10 cellular contexts compared by ENCODE assay signal in genomic region chr1:246875041-246876026, GRCh38. TPM values are rescaled to one million over a fixed set of nuclear protein-coding genes. Genes with fewer than 3 reads are reported as not detected.
A peak's percentile ranks its signal among the peaks of the same experiment; 100 is the strongest.
DNase-seq lines count a peak whose midpoint lies in the region; ATAC-seq and TF ChIP-seq lines count a peak whose summit lies in the region.
"Had no signal": no experiment of that assay in that cellular context is flagged by ENCODE, and none has a peak within 500 bp of the region (broad histone marks: within the 10 kb centered on the region; RNA-seq: fewer than 3 reads in every experiment).

No MANE protein-coding gene starts in this region.

- H3K27ac ChIP-seq in smooth muscle cell (ENCODE audit: low read depth) = peak overlapping the region; percentile 51

- H2AFZ ChIP-seq in smooth muscle cell (ENCODE audit: low read depth) = no peak overlapping the region

- 85% methylated on average over 8 of the region's 8 CpGs for WGBS in smooth muscle cell (ENCODE audit: low lambda C conversion rate)

- peak overlapping the region; percentile 10 for H3K4me2 ChIP-seq in smooth muscle cell

- H3K36me3 ChIP-seq in smooth muscle cell (ENCODE audit: low read depth) = peaks cover 8% of the 10 kb centered on the region

- no peaks in the 10 kb centered on the region for H3K27me3 Mint-ChIP-seq in activated T-cell treated with anti-CD3 and anti-CD28 coated beads, Interleukin-2, amount 50 U/mL, for 4 hours (ENCODE audit: low read depth)

- POLR2A ChIA-PET in HEK293T (lab: Yijun Ruan, JAX) = no interaction called here

- no peaks in the 10 kb centered on the region for H3K4me1 ChIP-seq in smooth muscle cell (ENCODE audit: low read depth)

- H3K4me3 Mint-ChIP-seq in activated T-cell treated with anti-CD3 and anti-CD28 coated beads, Interleukin-2, amount 50 U/mL, for 4 hours = no peak overlapping the region

- ATAC-seq in activated T-cell treated with anti-CD3 and anti-CD28 coated beads, Interleukin-2, amount 50 U/mL, for 4 hours = peak; percentile 92 to 94
- peak; percentile 56 for ATAC-seq in HG03280 (IDR thresholded peaks at IDR 0.05; ENCODE audit: unreplicated experiment)
- no peak for ATAC-seq in sciatic nerve

- no peak for DNase-seq in activated T-cell treated with anti-CD3 and anti-CD28 coated beads, Interleukin-2, amount 50 U/mL, for 4 hours
- no peak for DNase-seq in activated T-cell treated with anti-CD3 and anti-CD28 coated beads, Interleukin-2, amount 50 U/mL, for 1 hour
- DNase-seq in astrocyte of the hippocampus (ENCODE audit: low read depth, low spot score) = peak; percentile 50
- no peak for DNase-seq in smooth muscle cell (lab: John Stamatoyannopoulos, UW; ENCODE audit: unreplicated experiment)
- no peak for DNase-seq in HEK293T (ENCODE audit: extremely low spot score)
- no peak for DNase-seq in sciatic nerve (ENCODE audit: low spot score)
- DNase-seq in middle frontal gyrus (ENCODE audit: extremely low spot score, low spot score) = no peak
- DNase-seq: NCI-H1048, substantia nigra had no signal

- H3K9ac ChIP-seq in smooth muscle cell (ENCODE audit: low read depth) = peak overlapping the region; percentile 14

- no peak for TF ChIP-seq CTCF in smooth muscle cell (IDR thresholded peaks at IDR 0.05; ENCODE audit: borderline replicate concordance, insufficient read depth, poor library complexity, severe bottlenecking)

- no peaks in the 10 kb centered on the region for H3K9me3 ChIP-seq in smooth muscle cell (replicated peaks; ENCODE audit: low read depth)

- CTCF ChIA-PET in HEK293T (lab: Yijun Ruan, JAX) = no interaction called here

- H3F3A ChIP-seq in smooth muscle cell (ENCODE audit: low read depth) = no peaks in the 10 kb centered on the region

- H4K20me1 ChIP-seq in smooth muscle cell (ENCODE audit: low read depth) = peaks cover 20% of the 10 kb centered on the region

- H3K36me3 Mint-ChIP-seq in activated T-cell treated with anti-CD3 and anti-CD28 coated beads, Interleukin-2, amount 50 U/mL, for 4 hours (ENCODE audit: insufficient read depth) = peaks cover 49% of the 10 kb centered on the region

- no peak overlapping the region for H3K4me3 ChIP-seq in smooth muscle cell

- no peaks in the 10 kb centered on the region for H3K9me3 Mint-ChIP-seq in activated T-cell treated with anti-CD3 and anti-CD28 coated beads, Interleukin-2, amount 50 U/mL, for 4 hours

- peaks cover 9% of the 10 kb centered on the region for H3K4me1 Mint-ChIP-seq in activated T-cell treated with anti-CD3 and anti-CD28 coated beads, Interleukin-2, amount 50 U/mL, for 4 hours (ENCODE audit: low read depth)

- peaks cover 22% of the 10 kb centered on the region for H3K79me2 ChIP-seq in smooth muscle cell (ENCODE audit: low read depth)

- intact Hi-C loops in sciatic nerve (cut with DNase I) = no loop called here

- no peaks in the 10 kb centered on the region for H3K27me3 ChIP-seq in smooth muscle cell (ENCODE audit: low read depth)

TF ChIP-seq in HEK293T, 16 proteins besides CTCF, POLR2A, EP300 and RAD21:
- TF ChIP-seq BHLHE40 (IDR thresholded peaks at IDR 0.05; ENCODE audit: borderline replicate concordance) (no peak), SUZ12 (IDR thresholded peaks at IDR 0.05) (no peak), LEF1 (IDR thresholded peaks at IDR 0.05; ENCODE audit: borderline replicate concordance) (no peak), ZNF384 (IDR thresholded peaks at IDR 0.05) (no peak), PKNOX1 (IDR thresholded peaks at IDR 0.05) (no peak), ARNT (IDR thresholded peaks at IDR 0.05) (no peak), NFRKB (IDR thresholded peaks at IDR 0.05) (no peak), SP1 (IDR thresholded peaks at IDR 0.05) (no peak), TARDBP (IDR thresholded peaks at IDR 0.05) (no peak), FOXM1 (IDR thresholded peaks at IDR 0.05; ENCODE audit: borderline replicate concordance) (no peak), CTBP1 (IDR thresholded peaks at IDR 0.05; ENCODE audit: borderline replicate concordance) (no peak), HDGF (IDR thresholded peaks at IDR 0.05; ENCODE audit: borderline replicate concordance) (no peak), L3MBTL2 (conservative IDR thresholded peaks at IDR 0.05) (no peak), ELF4 (IDR thresholded peaks at IDR 0.05) (no peak)

RNA-seq across cellular contexts. Expression of gene AHCTF1, which starts 56.4 kb away (rescaled TPM):
- 10 to 100 TPM; 49.4 to 55.4 (median 51.7) TPM for total RNA-seq in activated T-cell treated with anti-CD3 and anti-CD28 coated beads, Interleukin-2, amount 50 U/mL, for 4 hours
- total RNA-seq in smooth muscle cell = 34.0 and 41.2 TPM in 2 replicates
- polyA plus RNA-seq in smooth muscle cell = 7.2 and 7.3 TPM in 2 replicates
- total RNA-seq in sciatic nerve = 46.4 TPM
